20 cellular contexts compared by ENCODE assay signal in genomic region chr13:109999659-110000533, GRCh38.
"Had no signal": no experiment of that assay in that cellular context is flagged by ENCODE, and none has a peak within 500 bp of the region (broad histone marks: within the 10 kb centered on the region; RNA-seq: fewer than 3 reads in every experiment).

No MANE protein-coding gene starts in this region.

- H3K4me3 Mint-ChIP-seq: activated CD4-positive, alpha-beta memory T cell treated with anti-CD3 and anti-CD28 coated beads, Interleukin-2, amount 10 ng/mL, durations not matched to agents 7 days and 5 days; activated naive CD8-positive, alpha-beta T cell treated with anti-CD3 and anti-CD28 coated beads, Interleukin-2, amount 10 ng/mL, durations not matched to agents 7 days and 5 days; activated T-cell treated with anti-CD3 and anti-CD28 coated beads, Interleukin-2, amount 50 U/mL, for 24 hours; natural killer cell treated with Interleukin-12 subunit alpha and Interleukin-12 subunit beta and Interleukin-15 and Interleukin-18, amount 100 ng/mL, for 72 hours had no signal

- H3K27me3 Mint-ChIP-seq: activated CD4-positive, alpha-beta memory T cell treated with anti-CD3 and anti-CD28 coated beads, Interleukin-2, amount 10 ng/mL, durations not matched to agents 7 days and 5 days had no signal

- H3K9me3 Mint-ChIP-seq: activated CD4-positive, alpha-beta memory T cell treated with anti-CD3 and anti-CD28 coated beads, Interleukin-2, amount 10 ng/mL, durations not matched to agents 7 days and 5 days; activated naive CD8-positive, alpha-beta T cell treated with anti-CD3 and anti-CD28 coated beads, Interleukin-2, amount 10 ng/mL, durations not matched to agents 7 days and 5 days; activated T-cell treated with anti-CD3 and anti-CD28 coated beads, Interleukin-2, amount 50 U/mL, for 24 hours; activated T-helper 2 cell treated with anti-CD3 and anti-CD28 coated beads, Interferon-gamma antibody, Interleukin-2, Interleukin-4, amounts not matched to agents 10 μg/mL and 5 μg/mL and 100 μg/mL, durations not matched to agents 14 hours and 24 hours and 36 hours; natural killer cell treated with Interleukin-12 subunit alpha and Interleukin-12 subunit beta and Interleukin-15 and Interleukin-18, amount 100 ng/mL, for 72 hours had no signal

- H3K4me1 Mint-ChIP-seq: activated CD4-positive, alpha-beta memory T cell treated with anti-CD3 and anti-CD28 coated beads, Interleukin-2, amount 10 ng/mL, durations not matched to agents 7 days and 5 days; activated naive CD8-positive, alpha-beta T cell treated with anti-CD3 and anti-CD28 coated beads, Interleukin-2, amount 10 ng/mL, durations not matched to agents 7 days and 5 days had no signal

- H3K27ac Mint-ChIP-seq: activated CD4-positive, alpha-beta memory T cell treated with anti-CD3 and anti-CD28 coated beads, Interleukin-2, amount 10 ng/mL, durations not matched to agents 7 days and 5 days; activated naive CD8-positive, alpha-beta T cell treated with anti-CD3 and anti-CD28 coated beads, Interleukin-2, amount 10 ng/mL, durations not matched to agents 7 days and 5 days; activated T-cell treated with anti-CD3 and anti-CD28 coated beads, Interleukin-2, amount 50 U/mL, for 24 hours; activated T-helper 2 cell treated with anti-CD3 and anti-CD28 coated beads, Interferon-gamma antibody, Interleukin-2, Interleukin-4, amounts not matched to agents 10 μg/mL and 5 μg/mL and 100 μg/mL, durations not matched to agents 14 hours and 24 hours and 36 hours; brain; natural killer cell treated with Interleukin-12 subunit alpha and Interleukin-12 subunit beta and Interleukin-15 and Interleukin-18, amount 100 ng/mL, for 72 hours had no signal

- DNase-seq: activated CD4-positive, alpha-beta memory T cell treated with anti-CD3 and anti-CD28 coated beads, Interleukin-2, amount 10 ng/mL, durations not matched to agents 7 days and 5 days; activated CD4-positive, alpha-beta T cell treated with anti-CD3 and anti-CD28 coated beads for 48 hours; activated CD4-positive, CD25-positive, alpha-beta regulatory T cell; activated naive CD4-positive, alpha-beta T cell treated with Interleukin-2 at 50 U/mL for 16 hours; activated naive CD8-positive, alpha-beta T cell treated with anti-CD3 and anti-CD28 coated beads, Interleukin-2, amount 10 ng/mL, durations not matched to agents 7 days and 5 days; activated T-cell treated with anti-CD3 and anti-CD28 coated beads, Interleukin-2, amount 50 U/mL, for 24 hours; amygdala; foreskin melanocyte; glutamatergic neuron; posterior cingulate gyrus; stimulated activated CD4-positive, alpha-beta T cell treated with anti-CD3 and anti-CD28 coated beads, Interleukin-12 subunit alpha, Interleukin-12 subunit beta, amount 100 ng/mL, for 4 hours; stimulated activated CD4-positive, alpha-beta T cell treated with anti-CD3 and anti-CD28 coated beads, Interleukin-1b, Interleukin-23, amount 100 ng/mL, for 48 hours; stimulated activated CD8-positive, alpha-beta memory T cell treated with anti-CD3 and anti-CD28 coated beads, Interleukin-4, amount 100 ng/mL, for 48 hours; stimulated activated naive CD4-positive, alpha-beta T cell; T-helper 1 cell; T-helper 9 cell had no signal

- H3K36me3 Mint-ChIP-seq: activated naive CD8-positive, alpha-beta T cell treated with anti-CD3 and anti-CD28 coated beads, Interleukin-2, amount 10 ng/mL, durations not matched to agents 7 days and 5 days; brain; natural killer cell treated with Interleukin-12 subunit alpha and Interleukin-12 subunit beta and Interleukin-15 and Interleukin-18, amount 100 ng/mL, for 72 hours had no signal

- FAIRE-seq: colon had no signal
